ENCODE assay signal across 1 cellular context in genomic region chr19:53865918-53866696, GRCh38.
TF ChIP-seq lines count a peak whose summit lies in the region.

No MANE protein-coding gene starts in this region.

TF ChIP-seq in A549, 52 proteins besides CTCF, POLR2A, EP300 and RAD21:
- no peak for TF ChIP-seq SMC3 (IDR thresholded peaks at IDR 0.05)
- TF ChIP-seq MAX (IDR thresholded peaks at IDR 0.05): peak; percentile 61
- no peak for TF ChIP-seq SREBF2 (IDR thresholded peaks at IDR 0.05)
- TF ChIP-seq ZSCAN20 (CRISPR knock-in tag; IDR thresholded peaks at IDR 0.05): no peak
- TF ChIP-seq HES2 (IDR thresholded peaks at IDR 0.05): no peak
- no peak for TF ChIP-seq RNF2 (IDR thresholded peaks at IDR 0.05; ENCODE audit: borderline replicate concordance, low read depth)
- TF ChIP-seq ELK1 (IDR thresholded peaks at IDR 0.05; ENCODE audit: low read depth, low read length): no peak
- peak; percentile 24; the same call in 1 of the 2 replicates for TF ChIP-seq PBX3 (IDR thresholded peaks at IDR 0.05)
- no peak for TF ChIP-seq RFX5 (IDR thresholded peaks at IDR 0.05)
- no peak for TF ChIP-seq POLR2AphosphoS2 (conservative IDR thresholded peaks at IDR 0.05; ENCODE audit: low read length)
- TF ChIP-seq TP53 (CRISPR knock-in tag; IDR thresholded peaks at IDR 0.05): peak; percentile 95
- no peak for TF ChIP-seq FOXS1 (CRISPR knock-in tag; IDR thresholded peaks at IDR 0.05)
- TF ChIP-seq ZFP36 (IDR thresholded peaks at IDR 0.05; ENCODE audit: borderline replicate concordance, partially characterized antibody): no peak
- TF ChIP-seq BCL3 (IDR thresholded peaks at IDR 0.05): peak; percentile 38; the same call in 1 of the 3 replicates
- TF ChIP-seq CEBPB (IDR thresholded peaks at IDR 0.05): no peak
- no peak for TF ChIP-seq CHD2 (IDR thresholded peaks at IDR 0.05; ENCODE audit: low read length, partially characterized antibody)
- TF ChIP-seq EHMT2 (IDR thresholded peaks at IDR 0.05; ENCODE audit: low read depth): no peak
- peak; percentile 33; the same call in 1 of the 2 replicates for TF ChIP-seq GATA3 (IDR thresholded peaks at IDR 0.05; ENCODE audit: borderline replicate concordance)
- TF ChIP-seq HDAC2 (IDR thresholded peaks at IDR 0.05): no peak
- TF ChIP-seq RARB (CRISPR knock-in tag; IDR thresholded peaks at IDR 0.05): peak; percentile 88
- TF ChIP-seq HMGXB4 (CRISPR knock-in tag; IDR thresholded peaks at IDR 0.05; ENCODE audit: borderline replicate concordance): peak; percentile 87; the same call in 1 of the 2 replicates
- TF ChIP-seq CBX8 (IDR thresholded peaks at IDR 0.05): no peak
- TF ChIP-seq REST (IDR thresholded peaks at IDR 0.05): 0 out of 2 replicates have a peak, but pooled peaks have one; percentile 22
- peak; percentile 58; the same call in 1 of the 2 replicates for TF ChIP-seq PHF8 (IDR thresholded peaks at IDR 0.05; ENCODE audit: borderline replicate concordance, low read depth)
- peak; percentile 87 for TF ChIP-seq TFCP2L1 (CRISPR knock-in tag; IDR thresholded peaks at IDR 0.05)
- TF ChIP-seq KDM5A (IDR thresholded peaks at IDR 0.05): no peak
- peak; percentile 75 to 81 for TF ChIP-seq JUN (IDR thresholded peaks at IDR 0.05)
- TF ChIP-seq FOSB (CRISPR knock-in tag; IDR thresholded peaks at IDR 0.05): peak; percentile 94
- peak; percentile 93 for TF ChIP-seq HOXA7 (CRISPR knock-in tag; IDR thresholded peaks at IDR 0.05)
- no peak for TF ChIP-seq CHD4 (IDR thresholded peaks at IDR 0.05; ENCODE audit: borderline replicate concordance)
- TF ChIP-seq RCOR1 (IDR thresholded peaks at IDR 0.05; ENCODE audit: low read depth, low read length): no peak
- TF ChIP-seq MYC (IDR thresholded peaks at IDR 0.05; ENCODE audit: borderline replicate concordance, low read length): no peak
- peak; percentile 70 for TF ChIP-seq E2F6 (IDR thresholded peaks at IDR 0.05; ENCODE audit: borderline replicate concordance, low read depth)
- peak; percentile 59 for TF ChIP-seq HOXB5 (CRISPR knock-in tag; IDR thresholded peaks at IDR 0.05)
- TF ChIP-seq NFE2L2 (conservative IDR thresholded peaks at IDR 0.05; ENCODE audit: low read length): no peak
